Comparison of ENCODE assay signal across 19 cellular contexts in genomic region chr5:135244620-135245021, GRCh38.
A peak's percentile ranks its signal among the peaks of the same experiment; 100 is the strongest.
DNase-seq lines count a peak whose midpoint lies in the region; ATAC-seq and TF ChIP-seq lines count a peak whose summit lies in the region.
"Had no signal": no experiment of that assay in that cellular context is flagged by ENCODE, and none has a peak within 500 bp of the region (broad histone marks: within the 10 kb centered on the region; RNA-seq: fewer than 3 reads in every experiment).

No MANE protein-coding gene starts in this region.

- H3K27ac Mint-ChIP-seq in progenitor cell of endocrine pancreas: no peak overlapping the region
- H3K27ac Mint-ChIP-seq: activated B cell treated with CpG ODN at 0.5 μM for 24 hours; T-helper 1 cell treated with Interleukin-12 subunit alpha and Interleukin-12 subunit beta and Interleukin-4 antibody, amounts not matched to agents 30 μg/mL and 1 μg/mL, for 36 hours had no signal

- no peak overlapping the region for H3K4me3 Mint-ChIP-seq in progenitor cell of endocrine pancreas (ENCODE audit: low read depth)
- H3K4me3 Mint-ChIP-seq: activated B cell treated with CpG ODN at 0.5 μM for 24 hours; T-helper 1 cell treated with Interleukin-12 subunit alpha and Interleukin-12 subunit beta and Interleukin-4 antibody, amounts not matched to agents 30 μg/mL and 1 μg/mL, for 36 hours had no signal

- peak overlapping the region in 3 of 4 donors; percentile 78 to 85 (median 83) for H3K27ac ChIP-seq in gastroesophageal sphincter
- H3K27ac ChIP-seq in aorta (ENCODE audit: low read depth in 1 of 2, low read length in 2 of 2): peak overlapping the region; percentile 31 to 92
- H3K27ac ChIP-seq: breast epithelium had no signal

- TF ChIP-seq CTCF in gastroesophageal sphincter (IDR thresholded peaks at IDR 0.05): no peak
- TF ChIP-seq CTCF in progenitor cell of endocrine pancreas (IDR thresholded peaks at IDR 0.05; ENCODE audit: unreplicated experiment): no peak

- no peak for TF ChIP-seq POLR2A in gastroesophageal sphincter (IDR thresholded peaks at IDR 0.05)

- ATAC-seq in gastroesophageal sphincter: no peak
- ATAC-seq in sciatic nerve: no peak
- ATAC-seq in aorta (ENCODE audit: low FRiP score): no peak
- ATAC-seq: GM12878 had no signal

- intact Hi-C loops in sciatic nerve (cut with DNase I) (no loop called here), aorta (cut with DNase I) (loop anchor here in 1 of 2 donors (5.0 kb wide), 1 partner anchor 37 kb away; no protein-coding TSS in a partner anchor)

- H3K27me3 ChIP-seq in gastroesophageal sphincter (no peaks in the 10 kb centered on the region), aorta (ENCODE audit: control insufficient read depth in 1 of 2, insufficient read depth in 2 of 2, low read length in 1 of 2) (no peaks in the 10 kb centered on the region)
- H3K27me3 ChIP-seq: breast epithelium, dorsolateral prefrontal cortex, heart right ventricle had no signal

- peaks cover 25% of the 10 kb centered on the region for H3K27me3 Mint-ChIP-seq in progenitor cell of endocrine pancreas
- H3K27me3 Mint-ChIP-seq: activated B cell treated with CpG ODN at 0.5 μM for 24 hours had no signal

- TF ChIP-seq EP300 in gastroesophageal sphincter (IDR thresholded peaks at IDR 0.05): no peak

- H3K4me1 ChIP-seq in gastroesophageal sphincter (peaks cover 4 to 78% (median 31%) of the 10 kb centered on the region in 3 donors), aorta (ENCODE audit: control insufficient read depth in 1 of 2, insufficient read depth in 2 of 2, low read length in 2 of 2) (peaks cover 4 to 6% of the 10 kb centered on the region in 2 donors)

- no peaks in the 10 kb centered on the region for H3K36me3 Mint-ChIP-seq in progenitor cell of endocrine pancreas (ENCODE audit: insufficient read depth)

- DNase-seq in activated effector memory CD4-positive, alpha-beta T cell treated with anti-CD3 and anti-CD28 coated beads, Interleukin-2, amount 50 U/mL, for 16 hours: peak; percentile 34
- no peak for DNase-seq in activated effector memory CD4-positive, alpha-beta T cell treated with Interleukin-2 at 50 U/mL for 16 hours
- DNase-seq in sciatic nerve (ENCODE audit: low spot score) (peak; percentile 15), aorta (peak in 1 of 2 donors; percentile 20), progenitor cell of endocrine pancreas (ENCODE audit: low spot score, unreplicated experiment) (no peak), NCI-H187 treated with DMSO at 0.1 percent for 48 hours (lab: John Stamatoyannopoulos, UW) (no peak), NOMO-1 treated with DMSO at 0.1 percent for 48 hours (lab: John Stamatoyannopoulos, UW; ENCODE audit: unreplicated experiment) (no peak)
- DNase-seq: ACHN; activated B cell treated with CpG ODN at 0.5 μM for 24 hours; activated naive CD4-positive, alpha-beta T cell treated with anti-CD3 and anti-CD28 coated beads, Interleukin-2, amount 50 U/mL, for 16 hours; heart right ventricle; NCI-H1417; NCI-H2227 treated with DMSO at 0.1 percent for 48 hours; SHP77 treated with DMSO at 0.1 percent for 48 hours had no signal

- WGBS in gastroesophageal sphincter (ENCODE audit: low coverage in 1 of 2), 2 donors: no CpG with 5 or more reads among the region's 3 CpGs
- WGBS in aorta, 2 donors: 94 to 98% methylated on average over 3 of the region's 3 CpGs

- no peak overlapping the region for H3K4me3 ChIP-seq in gastroesophageal sphincter
- no peak overlapping the region for H3K4me3 ChIP-seq in aorta (ENCODE audit: low read length in 2 of 2)
- H3K4me3 ChIP-seq: breast epithelium, dorsolateral prefrontal cortex, GM12878, heart right ventricle had no signal

- no peaks in the 10 kb centered on the region for H3K36me3 ChIP-seq in gastroesophageal sphincter
- H3K36me3 ChIP-seq in aorta (ENCODE audit: control insufficient read depth in 1 of 2, insufficient read depth in 2 of 2, low read length in 1 of 2): no peaks in the 10 kb centered on the region
- H3K36me3 ChIP-seq: breast epithelium, heart right ventricle had no signal

- H3K4me1 Mint-ChIP-seq in progenitor cell of endocrine pancreas (ENCODE audit: low read depth): peaks cover 6% of the 10 kb centered on the region
- H3K4me1 Mint-ChIP-seq: activated B cell treated with CpG ODN at 0.5 μM for 24 hours had no signal

- H3K9me3 Mint-ChIP-seq in progenitor cell of endocrine pancreas (ENCODE audit: low read depth): no peaks in the 10 kb centered on the region
- H3K9me3 Mint-ChIP-seq: activated B cell treated with CpG ODN at 0.5 μM for 24 hours; T-helper 1 cell treated with Interleukin-12 subunit alpha and Interleukin-12 subunit beta and Interleukin-4 antibody, amounts not matched to agents 30 μg/mL and 1 μg/mL, for 36 hours had no signal

- no peaks in the 10 kb centered on the region for H3K9me3 ChIP-seq in gastroesophageal sphincter
- no peaks in the 10 kb centered on the region for H3K9me3 ChIP-seq in aorta (ENCODE audit: control insufficient read depth, low read length)
- H3K9me3 ChIP-seq: breast epithelium, heart right ventricle had no signal

Comparison
In these comparisons a context has a peak if more than half of its experiments do, and no peak if none do; other contexts are left out.
1. DNase-seq: peak in activated effector memory CD4-positive, alpha-beta T cell treated with anti-CD3 and anti-CD28 coated beads, Interleukin-2, amount 50 U/mL, for 16 hours (single experiment) and sciatic nerve (single experiment); none in activated effector memory CD4-positive, alpha-beta T cell treated with Interleukin-2 at 50 U/mL for 16 hours (single experiment), progenitor cell of endocrine pancreas (single experiment), NCI-H187 treated with DMSO at 0.1 percent for 48 hours (single experiment) and NOMO-1 treated with DMSO at 0.1 percent for 48 hours (single experiment).